32 cellular contexts compared by ENCODE assay signal in the genomic region with DNA sequence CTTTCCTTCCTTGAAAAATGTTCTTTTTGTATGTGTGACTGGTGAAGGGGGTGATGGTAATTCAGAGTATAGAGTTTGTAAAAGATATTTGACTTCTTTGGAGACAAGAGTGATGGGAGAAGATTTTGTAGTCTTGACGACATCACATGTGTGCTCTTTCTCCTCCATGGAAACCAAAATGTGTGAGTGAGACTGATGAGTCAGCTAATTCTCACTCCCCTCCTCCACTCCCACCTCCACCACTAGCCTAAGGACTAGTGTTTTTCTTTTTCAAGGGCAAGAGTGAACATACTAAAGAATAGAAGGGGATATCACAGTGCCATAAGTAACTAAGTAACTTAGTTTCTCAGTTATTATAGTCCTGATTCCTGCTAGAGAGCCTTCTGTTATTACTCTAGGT. TPM values are rescaled to one million over a fixed set of nuclear protein-coding genes. Genes with fewer than 3 reads are reported as not detected.
"Had no signal": no experiment of that assay in that cellular context is flagged by ENCODE, and none has a peak within 500 bp of the region (broad histone marks: within the 10 kb centered on the region; RNA-seq: fewer than 3 reads in every experiment).

No MANE protein-coding gene starts in this region.

- FAIRE-seq: TTC549 had no signal

- H3K9me3 ChIP-seq: ascending aorta, body of pancreas had no signal

- H3K4me3 ChIP-seq: ascending aorta, body of pancreas, breast epithelium had no signal

- H3K27me3 ChIP-seq: ascending aorta, body of pancreas, brain microvascular endothelial cell had no signal

- DNase-seq: activated B cell treated with CpG ODN at 0.5 μM for 24 hours; activated CD4-positive, alpha-beta memory T cell treated with anti-CD3 and anti-CD28 coated beads for 36 hours; activated CD4-positive, alpha-beta T cell treated with anti-CD3 and anti-CD28 coated beads for 4 hours; activated CD4-positive, alpha-beta T cell treated with anti-CD3 and anti-CD28 coated beads, Interleukin-2, amount 10 ng/mL, durations not matched to agents 24 days and 14 days; activated CD4-positive, alpha-beta T cell treated with anti-CD3 and anti-CD28 coated beads, Interleukin-2, amount 50 U/mL, for 1 hour; activated CD4-positive, alpha-beta T cell treated with anti-CD3 and anti-CD28 coated beads, Interleukin-2, amount 50 U/mL, for 4 hours; activated CD4-positive, CD25-positive, alpha-beta regulatory T cell treated with anti-CD3 and anti-CD28 coated beads, Interleukin-2, amount 50 U/mL, for 72 hours; activated CD8-positive, alpha-beta memory T cell treated with anti-CD3 and anti-CD28 coated beads, Interleukin-2, amount 50 U/mL, for 4 hours; activated CD8-positive, alpha-beta T cell treated with anti-CD3 and anti-CD28 coated beads for 36 hours; activated effector memory CD4-positive, alpha-beta T cell treated with Interleukin-2 at 50 U/mL for 16 hours; activated gamma-delta T cell; activated naive CD4-positive, alpha-beta T cell treated with anti-CD3 and anti-CD28 coated beads, Interleukin-2, amount 10 ng/mL, durations not matched to agents 7 days and 5 days; activated naive CD4-positive, alpha-beta T cell treated with Interleukin-2 at 50 U/mL for 16 hours; activated naive CD8-positive, alpha-beta T cell treated with anti-CD3 and anti-CD28 coated beads, Interleukin-2, amount 10 ng/mL, durations not matched to agents 7 days and 5 days; activated naive CD8-positive, alpha-beta T cell treated with anti-CD3 and anti-CD28 coated beads, Interleukin-2, amount 50 U/mL, for 24 hours; activated T-cell treated with anti-CD3 and anti-CD28 coated beads for 4 hours; activated T-cell treated with anti-CD3 and anti-CD28 coated beads, Interleukin-2, amount 50 U/mL, for 1 hour; activated T-cell treated with anti-CD3 and anti-CD28 coated beads, Interleukin-2, amount 50 U/mL, for 4 hours; amygdala; anterior cingulate cortex; body of pancreas; brain microvascular endothelial cell; central memory CD4-positive, alpha-beta T cell; T-helper 2 cell; T-helper 9 cell had no signal

- H3K36me3 ChIP-seq: ascending aorta, brain microvascular endothelial cell, breast epithelium had no signal

- H3K27ac ChIP-seq: ascending aorta, body of pancreas, brain microvascular endothelial cell, breast epithelium, VCaP had no signal

- H3K4me1 ChIP-seq: ascending aorta, body of pancreas, breast epithelium had no signal

- ATAC-seq: activated CD8-positive, alpha-beta T cell treated with anti-CD3 and anti-CD28 coated beads for 36 hours; activated naive CD8-positive, alpha-beta T cell treated with anti-CD3 and anti-CD28 coated beads, Interleukin-2, amount 50 U/mL, for 24 hours; activated T-cell treated with anti-CD3 and anti-CD28 coated beads, Interleukin-2, amount 50 U/mL, for 4 hours; body of pancreas had no signal

RNA-seq across cellular contexts. Expression of a gene that starts 14.0 kb away (rescaled TPM):
- total RNA-seq: activated B cell treated with CpG ODN at 0.5 μM for 24 hours; activated CD4-positive, alpha-beta memory T cell treated with anti-CD3 and anti-CD28 coated beads for 36 hours; activated CD4-positive, alpha-beta T cell treated with anti-CD3 and anti-CD28 coated beads, Interleukin-2, amount 10 ng/mL, durations not matched to agents 24 days and 14 days; activated CD8-positive, alpha-beta memory T cell treated with anti-CD3 and anti-CD28 coated beads for 36 hours; activated CD8-positive, alpha-beta T cell treated with anti-CD3 and anti-CD28 coated beads for 36 hours; activated naive CD8-positive, alpha-beta T cell treated with anti-CD3 and anti-CD28 coated beads, Interleukin-2, amount 10 ng/mL, durations not matched to agents 7 days and 5 days; activated T-helper 2 cell treated with anti-CD3 and anti-CD28 coated beads, Interferon-gamma antibody, Interleukin-2, Interleukin-4, amounts not matched to agents 10 μg/mL and 5 μg/mL and 100 μg/mL, durations not matched to agents 14 hours and 24 hours and 36 hours; ascending aorta; body of pancreas; breast epithelium; cardiac septum had no signal
